27 cellular contexts compared by ENCODE assay signal in genomic region chr3:179896507-179896906, GRCh38.
"Had no signal": no experiment of that assay in that cellular context is flagged by ENCODE, and none has a peak within 500 bp of the region (broad histone marks: within the 10 kb centered on the region; RNA-seq: fewer than 3 reads in every experiment).

No MANE protein-coding gene starts in this region.

- DNase-seq: stimulated activated CD4-positive, alpha-beta T cell treated with anti-CD3 and anti-CD28 coated beads, Interleukin-2, amount 100 ng/mL, for 48 hours; stimulated activated CD4-positive, alpha-beta T cell treated with anti-CD3 and anti-CD28 coated beads, Interleukin-4, amount 100 ng/mL, for 1 hour; stimulated activated CD4-positive, alpha-beta T cell treated with anti-CD3 and anti-CD28 coated beads, Interleukin-4, amount 100 ng/mL, for 24 hours; stimulated activated CD4-positive, alpha-beta T cell treated with anti-CD3 and anti-CD28 coated beads, Interleukin-4, amount 100 ng/mL, for 4 hours; stimulated activated CD8-positive, alpha-beta memory T cell treated with anti-CD3 and anti-CD28 coated beads, Interleukin-4, amount 100 ng/mL, for 48 hours; stimulated activated naive B cell treated with anti-CD40 and anti-IgM and Interleukin-4, amounts not matched to agents 10 μg/mL and 1 μg/mL and 100 μg/mL, for 72 hours; stimulated activated naive CD4-positive, alpha-beta T cell; stimulated activated naive CD4-positive, alpha-beta T cell treated with Interleukin-2 at 50 U/mL for 16 hours; stimulated activated naive CD8-positive, alpha-beta T cell treated with anti-CD3 and anti-CD28 coated beads, Interleukin-15, amount 100 ng/mL, for 72 hours; stimulated activated naive CD8-positive, alpha-beta T cell treated with anti-CD3 and anti-CD28 coated beads, Interleukin-15, Interleukin-2, amounts not matched to agents 100 U/mL and 50 U/mL, for 24 hours; stomach; substantia nigra; testis; thyroid gland; tibial artery; transverse colon; trophoblast cell; upper lobe of left lung; upper lobe of right lung; uterus had no signal

- ATAC-seq: stimulated activated effector memory CD8-positive, alpha-beta T cell treated with anti-CD3 and anti-CD28 coated beads, Interleukin-12 subunit alpha, Interleukin-12 subunit beta, amount 100 ng/mL, for 72 hours; stimulated activated memory B cell treated with anti-CD40 and anti-IgM and Interleukin-4, amounts not matched to agents 10 μg/mL and 1 μg/mL and 100 μg/mL, for 72 hours; stimulated activated naive B cell treated with anti-CD40 and anti-IgM and Interleukin-4, amounts not matched to agents 10 μg/mL and 1 μg/mL and 100 μg/mL, for 72 hours; stimulated activated naive CD8-positive, alpha-beta T cell treated with anti-CD3 and anti-CD28 coated beads, Interleukin-15, amount 100 ng/mL, for 72 hours; stimulated activated naive CD8-positive, alpha-beta T cell treated with anti-CD3 and anti-CD28 coated beads, Interleukin-15, Interleukin-2, amounts not matched to agents 100 U/mL and 50 U/mL, for 24 hours; upper lobe of right lung had no signal

- H3K4me3 ChIP-seq: stomach, suprapubic skin, testis, thoracic aorta, thyroid gland, tibial artery, tibial nerve, transverse colon, upper lobe of left lung, upper lobe of right lung, uterus, vagina had no signal

- H3K36me3 ChIP-seq: stomach, suprapubic skin, thoracic aorta, thyroid gland, tibial artery, tibial nerve, transverse colon, upper lobe of left lung, upper lobe of right lung, uterus, vagina had no signal

- H3K27ac ChIP-seq: stomach, suprapubic skin, testis, thoracic aorta, thyroid gland, tibial artery, tibial nerve, transverse colon, upper lobe of left lung, upper lobe of right lung, uterus, vagina had no signal

- H3K4me1 ChIP-seq: suprapubic skin, testis, thyroid gland, tibial artery, tibial nerve, transverse colon, upper lobe of left lung, upper lobe of right lung, uterus, vagina had no signal

- FAIRE-seq: urothelium cell line had no signal

- H3K9me3 ChIP-seq: stomach, suprapubic skin, testis, thoracic aorta, thyroid gland, tibial artery, tibial nerve, transverse colon, upper lobe of left lung, upper lobe of right lung, uterus, vagina had no signal

- H3K27me3 ChIP-seq: stomach, testis, thyroid gland, tibial nerve, upper lobe of left lung, uterus, vagina had no signal
